In genomic region chr1:9251501-9251900, GRCh38 we compare ENCODE assay signal across 16 cellular contexts. TPM values are rescaled to one million over a fixed set of nuclear protein-coding genes. Genes with fewer than 3 reads are reported as not detected.
DNase-seq lines count a peak whose midpoint lies in the region; ATAC-seq and TF ChIP-seq lines count a peak whose summit lies in the region.
"Had no signal": no experiment of that assay in that cellular context is flagged by ENCODE, and none has a peak within 500 bp of the region (broad histone marks: within the 10 kb centered on the region; RNA-seq: fewer than 3 reads in every experiment).

No MANE protein-coding gene starts in this region.

- H3K27me3 ChIP-seq in heart right ventricle: no peaks in the 10 kb centered on the region
- H3K27me3 ChIP-seq in neural progenitor cell: peaks cover 15% of the 10 kb centered on the region
- H3K27me3 ChIP-seq in tibial artery: no peaks in the 10 kb centered on the region
- H3K27me3 ChIP-seq in mammary epithelial cell (ENCODE audit: insufficient read depth, low read length): no peaks in the 10 kb centered on the region
- H3K27me3 ChIP-seq: ascending aorta had no signal

- no peak for TF ChIP-seq CTCF in heart right ventricle (IDR thresholded peaks at IDR 0.05)
- no peak for TF ChIP-seq CTCF in neural progenitor cell (IDR thresholded peaks at IDR 0.05)
- no peak for TF ChIP-seq CTCF in tibial artery (IDR thresholded peaks at IDR 0.05)
- TF ChIP-seq CTCF in mammary epithelial cell (conservative IDR thresholded peaks at IDR 0.05 in 1 of 2, IDR thresholded peaks at IDR 0.05 in 1 of 2; ENCODE audit: extremely low read depth in 1 of 2, insufficient read depth in 1 of 2, low read depth in 1 of 2, low read length in 2 of 2): no peak

- ATAC-seq in heart right ventricle: peak; percentile 19 to 54 (median 40)
- ATAC-seq: activated CD8-positive, alpha-beta T cell treated with anti-CD3 and anti-CD28 coated beads, Interleukin-2, amount 10 ng/mL, durations not matched to agents 7 days and 5 days; activated T-helper 17 cell treated with anti-CD3 and anti-CD28 coated beads, Interleukin-2, amount 50 U/mL, for 72 hours had no signal

- H3K27ac ChIP-seq in heart right ventricle: peak overlapping the region; percentile 48 to 84 (median 78)
- H3K27ac ChIP-seq in neural progenitor cell: no peak overlapping the region
- peak overlapping the region; percentile 71 to 72 for H3K27ac ChIP-seq in tibial artery
- no peak overlapping the region for H3K27ac ChIP-seq in mammary epithelial cell (ENCODE audit: insufficient read depth, low read depth, low read length)

- WGBS in heart right ventricle, 2 donors: 20 to 30% methylated on average over 6 of the region's 6 CpGs
- WGBS in mammary epithelial cell (ENCODE audit: low coverage, missing lambda C conversion rate): 51% methylated on average over 2 of the region's 6 CpGs

- H3F3A ChIP-seq in neural progenitor cell (ENCODE audit: low read depth): peaks cover 43% of the 10 kb centered on the region

- peaks cover 24 to 83% (median 70%) of the 10 kb centered on the region in 9 donors for H3K4me1 ChIP-seq in heart right ventricle
- H3K4me1 ChIP-seq in neural progenitor cell: peaks cover 67% of the 10 kb centered on the region
- peaks cover 12 to 43% (median 40%) of the 10 kb centered on the region in 4 donors for H3K4me1 ChIP-seq in tibial artery
- no peaks in the 10 kb centered on the region for H3K4me1 ChIP-seq in mammary epithelial cell (ENCODE audit: insufficient read depth, low read length)

- H3K9ac ChIP-seq in neural progenitor cell: no peak overlapping the region
- no peak overlapping the region for H3K9ac ChIP-seq in mammary epithelial cell (ENCODE audit: insufficient read depth, low read length)

- intact Hi-C loops in heart right ventricle (cut with DNase I) (no loop called here), tibial artery (cut with DNase I; ENCODE audit: low total_unique reads) (loop anchor here (5.0 kb wide), 1 partner anchor 49 kb away; no protein-coding TSS in a partner anchor), mammary epithelial cell (cut with micrococcal nuclease) (no loop called here)

- peak; percentile 40 for DNase-seq in NCI-H2171 treated with DMSO at 0.1 percent for 48 hours (lab: John Stamatoyannopoulos, UW)
- no peak for DNase-seq in NCI-H2171 (lab: John Stamatoyannopoulos, UW)
- DNase-seq in heart right ventricle: peak in 1 of 2 donors; percentile 55
- DNase-seq in neural progenitor cell (ENCODE audit: low spot score): no peak
- DNase-seq in tibial artery: no peak
- no peak for DNase-seq in activated CD4-positive, alpha-beta memory T cell treated with anti-CD3 and anti-CD28 coated beads, Interleukin-2, amount 10 ng/mL, durations not matched to agents 7 days and 5 days
- DNase-seq in mammary epithelial cell: no peak
- DNase-seq in stimulated activated CD4-positive, alpha-beta T cell treated with anti-CD3 and anti-CD28 coated beads, Interleukin-15, amount 100 ng/mL, for 24 hours: no peak
- DNase-seq: 8988T; activated CD8-positive, alpha-beta T cell treated with anti-CD3 and anti-CD28 coated beads, Interleukin-2, amount 10 ng/mL, durations not matched to agents 7 days and 5 days; IMR-90; MV-4-11 had no signal

- peak overlapping the region; percentile 3 for H3K4me2 ChIP-seq in neural progenitor cell
- no peak overlapping the region for H3K4me2 ChIP-seq in mammary epithelial cell (ENCODE audit: insufficient read depth, low read depth, low read length)

- H2AFZ ChIP-seq in neural progenitor cell (replicated peaks): no peak overlapping the region
- H2AFZ ChIP-seq in mammary epithelial cell (ENCODE audit: low read depth, low read length): no peak overlapping the region

- peak overlapping the region; percentile 70 for H3K4me3 Mint-ChIP-seq in neural progenitor cell
- H3K4me3 Mint-ChIP-seq in activated CD4-positive, alpha-beta memory T cell treated with anti-CD3 and anti-CD28 coated beads, Interleukin-2, amount 10 ng/mL, durations not matched to agents 7 days and 5 days: no peak overlapping the region
- H3K4me3 Mint-ChIP-seq: activated CD8-positive, alpha-beta T cell treated with anti-CD3 and anti-CD28 coated beads, Interleukin-2, amount 10 ng/mL, durations not matched to agents 7 days and 5 days; activated T-helper 17 cell treated with anti-CD3 and anti-CD28 coated beads, Interleukin-2, amount 50 U/mL, for 72 hours; CD14-positive monocyte; stimulated activated naive CD8-positive, alpha-beta T cell treated with anti-CD3 and anti-CD28 coated beads, Interleukin-15, Interleukin-2, amounts not matched to agents 100 ng/mL and 50 ng/mL, for 24 hours had no signal

- BruUV-seq in mammary epithelial cell (replicated peaks; lab: Mats Ljungman, UMichigan): no TSS peak

- CTCF ChIA-PET in activated CD4-positive, alpha-beta memory T cell treated with anti-CD3 and anti-CD28 coated beads, Interleukin-2, amount 10 ng/mL, durations not matched to agents 7 days and 5 days (lab: Charles Lee): interaction anchor here (0.6 to 1.5 kb wide), 5 partner anchors 15 to 204 kb away, joined by 4 to 6 read pairs (median 4); partner anchors contain the start of gene H6PD
- CTCF ChIA-PET in mammary epithelial cell (lab: Charles Lee; ENCODE audit: low non-redundant PET): no interaction called here

- peaks cover 61% of the 10 kb centered on the region for H3K4me1 Mint-ChIP-seq in neural progenitor cell
- H3K4me1 Mint-ChIP-seq in activated CD4-positive, alpha-beta memory T cell treated with anti-CD3 and anti-CD28 coated beads, Interleukin-2, amount 10 ng/mL, durations not matched to agents 7 days and 5 days: no peaks in the 10 kb centered on the region

- peaks cover 16% of the 10 kb centered on the region for H3K36me3 Mint-ChIP-seq in neural progenitor cell
- no peaks in the 10 kb centered on the region for H3K36me3 Mint-ChIP-seq in activated CD4-positive, alpha-beta memory T cell treated with anti-CD3 and anti-CD28 coated beads, Interleukin-2, amount 10 ng/mL, durations not matched to agents 7 days and 5 days (ENCODE audit: low read depth)

- H4K20me1 ChIP-seq in neural progenitor cell (ENCODE audit: low read depth) (peaks cover 57% of the 10 kb centered on the region), mammary epithelial cell (ENCODE audit: insufficient read depth, low read length) (no peaks in the 10 kb centered on the region)

- peak overlapping the region in 1 of 10 donors; percentile 21 for H3K4me3 ChIP-seq in heart right ventricle
- H3K4me3 ChIP-seq in neural progenitor cell: no peak overlapping the region
- H3K4me3 ChIP-seq in tibial artery: no peak overlapping the region
- H3K4me3 ChIP-seq in mammary epithelial cell (replicated peaks in 1 of 3; ENCODE audit: insufficient read depth in 1 of 3, low read depth in 2 of 3, low read length in 3 of 3): no peak overlapping the region

- no peaks in the 10 kb centered on the region for H3K9me3 Mint-ChIP-seq in neural progenitor cell
- no peaks in the 10 kb centered on the region for H3K9me3 Mint-ChIP-seq in activated CD4-positive, alpha-beta memory T cell treated with anti-CD3 and anti-CD28 coated beads, Interleukin-2, amount 10 ng/mL, durations not matched to agents 7 days and 5 days
- H3K9me3 Mint-ChIP-seq: activated T-helper 17 cell treated with anti-CD3 and anti-CD28 coated beads, Interleukin-2, amount 50 U/mL, for 72 hours; stimulated activated naive CD8-positive, alpha-beta T cell treated with anti-CD3 and anti-CD28 coated beads, Interleukin-15, Interleukin-2, amounts not matched to agents 100 ng/mL and 50 ng/mL, for 24 hours had no signal

- dilution Hi-C loops in mammary epithelial cell (cut with HindIII; ENCODE audit: low sequenced_read_pairs): no loop called here

- H3K27ac Mint-ChIP-seq in neural progenitor cell: no peak overlapping the region
- H3K27ac Mint-ChIP-seq in activated CD4-positive, alpha-beta memory T cell treated with anti-CD3 and anti-CD28 coated beads, Interleukin-2, amount 10 ng/mL, durations not matched to agents 7 days and 5 days: no peak overlapping the region
- H3K27ac Mint-ChIP-seq: activated CD8-positive, alpha-beta T cell treated with anti-CD3 and anti-CD28 coated beads, Interleukin-2, amount 10 ng/mL, durations not matched to agents 7 days and 5 days; activated T-helper 17 cell treated with anti-CD3 and anti-CD28 coated beads, Interleukin-2, amount 50 U/mL, for 72 hours; stimulated activated naive CD8-positive, alpha-beta T cell treated with anti-CD3 and anti-CD28 coated beads, Interleukin-15, Interleukin-2, amounts not matched to agents 100 ng/mL and 50 ng/mL, for 24 hours had no signal

- H3K79me2 ChIP-seq in neural progenitor cell (ENCODE audit: low read depth) (no peaks in the 10 kb centered on the region), mammary epithelial cell (ENCODE audit: insufficient read depth, low read length) (no peaks in the 10 kb centered on the region)

- in situ Hi-C loops in mammary epithelial cell (cut with MboI; ENCODE audit: low sequenced_read_pairs in 2 of 2): loop anchor here in 1 of 2 donors (25.0 kb wide), 1 partner anchor 111 kb away; no protein-coding TSS in a partner anchor

- peaks cover 22% of the 10 kb centered on the region for H3K27me3 Mint-ChIP-seq in neural progenitor cell (ENCODE audit: insufficient read depth, low read depth)
- no peaks in the 10 kb centered on the region for H3K27me3 Mint-ChIP-seq in activated CD4-positive, alpha-beta memory T cell treated with anti-CD3 and anti-CD28 coated beads, Interleukin-2, amount 10 ng/mL, durations not matched to agents 7 days and 5 days
- H3K27me3 Mint-ChIP-seq: activated T-helper 17 cell treated with anti-CD3 and anti-CD28 coated beads, Interleukin-2, amount 50 U/mL, for 72 hours; stimulated activated naive CD8-positive, alpha-beta T cell treated with anti-CD3 and anti-CD28 coated beads, Interleukin-15, Interleukin-2, amounts not matched to agents 100 ng/mL and 50 ng/mL, for 24 hours had no signal

- POLR2A ChIA-PET in activated CD4-positive, alpha-beta memory T cell treated with anti-CD3 and anti-CD28 coated beads, Interleukin-2, amount 10 ng/mL, durations not matched to agents 7 days and 5 days (lab: Charles Lee): no interaction called here

- H3K36me3 ChIP-seq in heart right ventricle (peaks cover 0 to 46% (median 14%) of the 10 kb centered on the region in 9 donors), neural progenitor cell (no peaks in the 10 kb centered on the region), tibial artery (peaks cover 7 to 27% (median 22%) of the 10 kb centered on the region in 3 donors), mammary epithelial cell (ENCODE audit: insufficient read depth, low read length) (no peaks in the 10 kb centered on the region)

- H3K9me3 ChIP-seq in heart right ventricle (no peaks in the 10 kb centered on the region), neural progenitor cell (ENCODE audit: low read depth) (no peaks in the 10 kb centered on the region), tibial artery (no peaks in the 10 kb centered on the region), mammary epithelial cell (replicated peaks; ENCODE audit: insufficient read depth, low read length) (no peaks in the 10 kb centered on the region)
- H3K9me3 ChIP-seq: ascending aorta had no signal

RNA-seq across cellular contexts. Expression of gene H6PD, which starts 16.9 kb away (rescaled TPM):
- total RNA-seq in heart right ventricle (10 to 100 TPM; 22.3 to 45.0 (median 29.3) TPM), neural progenitor cell (ENCODE audit: low replicate concordance) (6.0 and 15.2 TPM in 2 replicates), mammary epithelial cell (10 to 100 TPM; 12.6 to 18.0 TPM)
- polyA plus RNA-seq in heart right ventricle (10 to 100 TPM in 1 of 2 donors, 1 to 10 TPM in 1; 5.7 to 17.1 TPM), mammary epithelial cell (5.4 TPM)
- 10 to 100 TPM; 12.9 to 13.2 TPM for total RNA-seq in activated CD4-positive, alpha-beta memory T cell treated with anti-CD3 and anti-CD28 coated beads, Interleukin-2, amount 10 ng/mL, durations not matched to agents 7 days and 5 days
- 12.0 TPM for polyA minus RNA-seq in mammary epithelial cell

RNA-seq across cellular contexts. Expression of gene SPSB1, which starts 41.2 kb away (rescaled TPM):
- total RNA-seq in heart right ventricle: 10 to 100 TPM in 3 of 10 donors, 1 to 10 TPM in 7; 5.5 to 16.5 (median 9.4) TPM
- 1 to 10 TPM; 6.7 to 7.5 TPM for polyA plus RNA-seq in heart right ventricle
- 2.8 and 7.1 TPM in 2 replicates for total RNA-seq in neural progenitor cell (ENCODE audit: low replicate concordance)
- total RNA-seq in activated CD4-positive, alpha-beta memory T cell treated with anti-CD3 and anti-CD28 coated beads, Interleukin-2, amount 10 ng/mL, durations not matched to agents 7 days and 5 days: 10 to 100 TPM; 17.4 to 18.0 TPM
- total RNA-seq in mammary epithelial cell: 10 to 100 TPM; 18.2 to 56.7 TPM
- 13.2 TPM for polyA plus RNA-seq in mammary epithelial cell
- 17.3 TPM for polyA minus RNA-seq in mammary epithelial cell

Comparison
In these comparisons a context has a peak if more than half of its experiments do, and no peak if none do; other contexts are left out.
1. H3K27ac ChIP-seq: peak in heart right ventricle (10 of 10) and tibial artery (2 of 2); none in neural progenitor cell (single experiment) and mammary epithelial cell (single experiment).